In genomic region chr7:47596502-47597202, GRCh38 we compare ENCODE assay signal across 13 cellular contexts. TPM values are rescaled to one million over a fixed set of nuclear protein-coding genes. Genes with fewer than 3 reads are reported as not detected.
DNase-seq lines count a peak whose midpoint lies in the region; ATAC-seq and TF ChIP-seq lines count a peak whose summit lies in the region.
"Had no signal": no experiment of that assay in that cellular context is flagged by ENCODE, and none has a peak within 500 bp of the region (broad histone marks: within the 10 kb centered on the region; RNA-seq: fewer than 3 reads in every experiment).

No MANE protein-coding gene starts in this region.

- H3K36me3 Mint-ChIP-seq in stimulated activated naive B cell treated with anti-CD40 and anti-IgM and Interleukin-4, amounts not matched to agents 10 μg/mL and 1 μg/mL and 100 μg/mL, for 72 hours = peaks cover 8 to 15% of the 10 kb centered on the region in 2 donors
- H3K36me3 Mint-ChIP-seq: activated naive CD4-positive, alpha-beta T cell treated with anti-CD3 and anti-CD28 coated beads, Interleukin-2, amount 50 U/mL, for 24 hours had no signal

- H3K4me1 Mint-ChIP-seq in stimulated activated naive B cell treated with anti-CD40 and anti-IgM and Interleukin-4, amounts not matched to agents 10 μg/mL and 1 μg/mL and 100 μg/mL, for 72 hours = peaks cover 21 to 22% of the 10 kb centered on the region in 2 donors
- H3K4me1 Mint-ChIP-seq: activated naive CD4-positive, alpha-beta T cell treated with anti-CD3 and anti-CD28 coated beads, Interleukin-2, amount 50 U/mL, for 24 hours had no signal

- TF ChIP-seq RAD21 in liver (IDR thresholded peaks at IDR 0.05) = peak; percentile 43 to 73

- intact Hi-C loops in Right ventricle myocardium inferior (cut with DNase I) = no loop called here

- H3K9me3 Mint-ChIP-seq in stimulated activated naive B cell treated with anti-CD40 and anti-IgM and Interleukin-4, amounts not matched to agents 10 μg/mL and 1 μg/mL and 100 μg/mL, for 72 hours = peaks cover 10 to 16% of the 10 kb centered on the region in 2 donors

- no peak overlapping the region for H3K27ac Mint-ChIP-seq in stimulated activated naive B cell treated with anti-CD40 and anti-IgM and Interleukin-4, amounts not matched to agents 10 μg/mL and 1 μg/mL and 100 μg/mL, for 72 hours
- H3K27ac Mint-ChIP-seq: activated naive CD4-positive, alpha-beta T cell treated with anti-CD3 and anti-CD28 coated beads, Interleukin-2, amount 50 U/mL, for 24 hours had no signal

- H3K4me3 ChIP-seq in right atrium auricular region (no peak overlapping the region), liver (ENCODE audit: low read depth in 1 of 3, low read length in 3 of 3) (no peak overlapping the region)
- H3K4me3 ChIP-seq: upper lobe of left lung had no signal

- no peak for TF ChIP-seq CTCF in right atrium auricular region (IDR thresholded peaks at IDR 0.05)
- peak; percentile 10 for TF ChIP-seq CTCF in liver (IDR thresholded peaks at IDR 0.05; ENCODE audit: low read depth, low read length, missing input control)

- 46% methylated on average over 12 of the region's 12 CpGs for WGBS in liver

- H3K27me3 Mint-ChIP-seq in stimulated activated naive B cell treated with anti-CD40 and anti-IgM and Interleukin-4, amounts not matched to agents 10 μg/mL and 1 μg/mL and 100 μg/mL, for 72 hours = no peaks in the 10 kb centered on the region

- no peak overlapping the region for H3K9ac ChIP-seq in liver (ENCODE audit: low read depth in 1 of 2, low read length in 2 of 2)

- peak; percentile 67 for ATAC-seq in Right ventricle myocardium inferior
- ATAC-seq in GM19463 (IDR thresholded peaks at IDR 0.05; ENCODE audit: unreplicated experiment) = no peak
- ATAC-seq in stimulated activated naive B cell treated with anti-CD40 and anti-IgM and Interleukin-4, amounts not matched to agents 10 μg/mL and 1 μg/mL and 100 μg/mL, for 72 hours (replicated peaks) = no peak
- no peak for ATAC-seq in HG02610 (IDR thresholded peaks at IDR 0.05; ENCODE audit: unreplicated experiment)

- no peak overlapping the region for H3K4me3 Mint-ChIP-seq in stimulated activated naive B cell treated with anti-CD40 and anti-IgM and Interleukin-4, amounts not matched to agents 10 μg/mL and 1 μg/mL and 100 μg/mL, for 72 hours
- H3K4me3 Mint-ChIP-seq: activated naive CD4-positive, alpha-beta T cell treated with anti-CD3 and anti-CD28 coated beads, Interleukin-2, amount 50 U/mL, for 24 hours had no signal

- DNase-seq in Right ventricle myocardium inferior (ENCODE audit: missing footprints) = no peak
- no peak for DNase-seq in right atrium auricular region (ENCODE audit: low spot score)
- DNase-seq in amygdala (lab: John Stamatoyannopoulos, UW) = peak in 31 of 56 donors; percentile 7 to 75 (median 33)
- no peak for DNase-seq in stimulated activated naive B cell treated with anti-CD40 and anti-IgM and Interleukin-4, amounts not matched to agents 10 μg/mL and 1 μg/mL and 100 μg/mL, for 72 hours
- DNase-seq in NCI-H510A treated with DMSO at 0.1 percent for 48 hours (lab: John Stamatoyannopoulos, UW) = no peak
- DNase-seq: activated CD8-positive, alpha-beta memory T cell treated with anti-CD3 and anti-CD28 coated beads for 24 hours; cortex of kidney; islet precursor cell had no signal

- no peak overlapping the region for H3K27ac ChIP-seq in right atrium auricular region
- H3K27ac ChIP-seq in liver (ENCODE audit: low read depth in 1 of 2, low read length in 2 of 2) = peak overlapping the region in 1 of 2 donors; percentile 19
- H3K27ac ChIP-seq: upper lobe of left lung had no signal

- H3K4me1 ChIP-seq in right atrium auricular region = peaks cover 0 to 14% of the 10 kb centered on the region in 2 donors
- H3K4me1 ChIP-seq in liver (ENCODE audit: control insufficient read depth in 4 of 4, insufficient read depth in 4 of 4, low read length in 3 of 4) = peaks cover 3 to 27% (median 16%) of the 10 kb centered on the region in 4 donors

- H3K27me3 ChIP-seq in right atrium auricular region (no peaks in the 10 kb centered on the region), liver (ENCODE audit: control insufficient read depth in 4 of 4, insufficient read depth in 4 of 4, low read length in 3 of 4) (no peaks in the 10 kb centered on the region)
- H3K27me3 ChIP-seq: upper lobe of left lung had no signal

- peaks cover 9 to 17% of the 10 kb centered on the region in 2 donors for H3K9me3 ChIP-seq in right atrium auricular region
- no peaks in the 10 kb centered on the region for H3K9me3 ChIP-seq in liver (ENCODE audit: control insufficient read depth in 4 of 4, low read length in 3 of 4)

- H3K36me3 ChIP-seq in right atrium auricular region (no peaks in the 10 kb centered on the region), liver (ENCODE audit: control insufficient read depth in 4 of 4, insufficient read depth in 3 of 4, low read depth in 1 of 4, low read length in 3 of 4) (no peaks in the 10 kb centered on the region)
- H3K36me3 ChIP-seq: upper lobe of left lung had no signal

TF ChIP-seq in liver, 16 proteins besides CTCF, POLR2A, EP300 and RAD21:
- TF ChIP-seq ZBTB33 (IDR thresholded peaks at IDR 0.05) (no peak), SP1 (IDR thresholded peaks at IDR 0.05) (peak; percentile 44), MAX (IDR thresholded peaks at IDR 0.05) (peak; percentile 17), HNF4G (IDR thresholded peaks at IDR 0.05) (no peak), RXRA (IDR thresholded peaks at IDR 0.05) (peak; percentile 20 to 47), YY1 (IDR thresholded peaks at IDR 0.05) (no peak), JUND (IDR thresholded peaks at IDR 0.05) (no peak), NR2F2 (IDR thresholded peaks at IDR 0.05) (no peak), REST (IDR thresholded peaks at IDR 0.05) (no peak), HNF4A (conservative IDR thresholded peaks at IDR 0.05) (peak; percentile 49 to 57), GABPA (IDR thresholded peaks at IDR 0.05 in 1 of 2, conservative IDR thresholded peaks at IDR 0.05 in 1 of 2) (no peak), FOXA2 (IDR thresholded peaks at IDR 0.05) (no peak), ATF3 (IDR thresholded peaks at IDR 0.05) (no peak)

RNA-seq across cellular contexts. Expression of gene TNS3, which starts 14.7 kb away (rescaled TPM):
- 44.8 TPM for total RNA-seq in Right ventricle myocardium inferior
- total RNA-seq in right atrium auricular region = 10 to 100 TPM; 39.7 to 44.4 TPM
- total RNA-seq in liver = 100 to 1,000 TPM in 1 of 2 donors, 10 to 100 TPM in 1; 27.8 to 100 TPM
- polyA plus RNA-seq in liver = 10 to 100 TPM; 16.8 to 31.2 TPM

Comparison
In these comparisons a context has a peak if more than half of its experiments do, and no peak if none do; other contexts are left out.
1. DNase-seq: peak in amygdala (31 of 56); none in Right ventricle myocardium inferior (single experiment), right atrium auricular region (single experiment), stimulated activated naive B cell treated with anti-CD40 and anti-IgM and Interleukin-4, amounts not matched to agents 10 μg/mL and 1 μg/mL and 100 μg/mL, for 72 hours (single experiment) and NCI-H510A treated with DMSO at 0.1 percent for 48 hours (single experiment).